In the genomic region with DNA sequence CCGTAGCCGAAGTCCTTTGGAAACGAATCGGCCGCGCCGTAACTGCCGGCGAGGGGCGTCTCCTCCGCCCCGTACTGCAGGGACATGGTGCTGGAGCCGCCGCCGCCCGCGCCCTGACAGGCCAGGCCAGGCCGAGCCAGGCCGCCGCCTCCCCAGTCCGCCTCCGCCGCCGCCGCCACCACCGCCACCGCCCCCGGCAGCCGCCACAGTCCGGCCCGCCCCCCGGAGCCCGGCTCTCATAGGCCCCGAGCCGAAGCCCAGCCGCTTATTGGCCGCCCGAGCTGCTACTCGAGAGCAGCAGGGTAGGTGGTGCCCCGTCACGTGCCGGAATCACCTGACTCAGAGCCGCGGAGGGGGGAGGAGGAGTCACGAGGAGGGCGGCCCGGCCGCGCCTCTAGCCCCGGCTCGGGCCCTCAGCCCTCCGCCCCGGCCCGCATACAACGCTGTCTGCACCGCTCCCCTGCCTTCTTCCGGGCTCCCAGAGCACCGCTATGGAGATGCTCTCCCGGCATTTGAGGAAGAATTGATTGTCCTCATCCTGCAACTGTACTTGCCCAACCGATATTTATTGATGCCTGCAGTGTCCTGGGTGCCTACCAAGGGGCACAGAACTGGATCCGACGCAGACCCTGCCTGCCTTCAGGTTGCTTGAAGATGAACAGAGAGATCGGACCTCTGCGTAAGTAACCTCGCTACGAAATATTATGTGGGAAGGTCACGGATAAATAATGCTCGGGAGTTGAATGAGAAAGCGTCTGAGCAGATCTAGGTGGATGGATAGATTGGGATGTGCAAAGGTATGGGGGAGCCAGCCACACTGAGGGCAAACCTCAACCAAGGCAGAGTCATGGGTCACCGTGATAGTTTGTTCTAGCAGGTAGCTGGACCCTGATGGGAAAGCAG, we compare ENCODE assay signal across 8 cellular contexts. TPM values are rescaled to one million over a fixed set of nuclear protein-coding genes. Genes with fewer than 3 reads are reported as not detected.
DNase-seq lines count a peak whose midpoint lies in the region; ATAC-seq and TF ChIP-seq lines count a peak whose summit lies in the region.

RRAGC (minus strand) TSS at position 212 of the 903 bp plus-strand sequence; CDS start at position 86, 126 bp downstream.

- peaks cover 12% of the 10 kb centered on the region for H3K4me1 Mint-ChIP-seq in activated T-helper 17 cell treated with anti-CD3 and anti-CD28 coated beads, Interleukin-2, amount 50 U/mL, for 72 hours
- peaks cover 29 to 88% (median 61%) of the 10 kb centered on the region in 7 donors for H3K4me1 Mint-ChIP-seq in naive thymus-derived CD4-positive, alpha-beta T cell
- peaks cover 47% of the 10 kb centered on the region for H3K4me1 Mint-ChIP-seq in stimulated activated memory B cell treated with anti-CD40 and anti-IgM and Interleukin-4, amounts not matched to agents 10 μg/mL and 1 μg/mL and 100 μg/mL, for 72 hours

- peak within 1 kb of the TSS; percentile 86 for H2AFZ ChIP-seq in fibroblast of lung (ENCODE audit: low read length)

- peak; percentile 93 for ATAC-seq in activated T-helper 17 cell treated with anti-CD3 and anti-CD28 coated beads, Interleukin-2, amount 50 U/mL, for 72 hours (replicated peaks)
- ATAC-seq in naive thymus-derived CD4-positive, alpha-beta T cell, result peak; percentile 99
- ATAC-seq in stimulated activated memory B cell treated with anti-CD40 and anti-IgM and Interleukin-4, amounts not matched to agents 10 μg/mL and 1 μg/mL and 100 μg/mL, for 72 hours, result peak; percentile 98

- H3K4me3 ChIP-seq in fibroblast of lung (replicated peaks in 1 of 4; ENCODE audit: control extremely low read depth in 1 of 4, insufficient read depth in 1 of 4, low read depth in 3 of 4, low read length in 4 of 4), result peak within 1 kb of the TSS; percentile 90 to 96 (median 95)
- H3K4me3 ChIP-seq in naive thymus-derived CD4-positive, alpha-beta T cell (ENCODE audit: low read length), result peak within 1 kb of the TSS; percentile 70

- intact Hi-C loops in naive thymus-derived CD4-positive, alpha-beta T cell (cut with micrococcal nuclease), result loop anchor here (1.0 to 10.0 kb wide), 14 partner anchors 13 to 1388 kb away; partner anchors contain the start of genes AKIRIN1 (in 2 of the 2), MYCBP (in 2 of the 2), NDUFS5 (in 2 of the 2) and CDCA8 (in 1 of the 2)

- H3K79me2 ChIP-seq in fibroblast of lung (ENCODE audit: control insufficient read depth, insufficient read depth, low read length), result peaks cover 44% of the 10 kb centered on the region

- H3K27me3 ChIP-seq in fibroblast of lung (ENCODE audit: control insufficient read depth, insufficient read depth, low read length), result no peaks in the 10 kb centered on the region
- no peaks in the 10 kb centered on the region for H3K27me3 ChIP-seq in naive thymus-derived CD4-positive, alpha-beta T cell (ENCODE audit: control insufficient read depth in 2 of 2, insufficient read depth in 2 of 2, low read length in 2 of 2)

- H3K36me3 Mint-ChIP-seq in activated T-helper 17 cell treated with anti-CD3 and anti-CD28 coated beads, Interleukin-2, amount 50 U/mL, for 72 hours (ENCODE audit: low read depth), result peaks cover 67% of the 10 kb centered on the region
- H3K36me3 Mint-ChIP-seq in naive thymus-derived CD4-positive, alpha-beta T cell, result peaks cover 6 to 22% (median 14%) of the 10 kb centered on the region in 5 donors
- peaks cover 21% of the 10 kb centered on the region for H3K36me3 Mint-ChIP-seq in stimulated activated memory B cell treated with anti-CD40 and anti-IgM and Interleukin-4, amounts not matched to agents 10 μg/mL and 1 μg/mL and 100 μg/mL, for 72 hours

- DNase-seq in EL (peak; percentile 99), H4 (ENCODE audit: low spot score) (peak; percentile 96), LoVo (ENCODE audit: low spot score) (peak; percentile 97), RWPE1 (ENCODE audit: low spot score) (peak; percentile 100), fibroblast of lung (ENCODE audit: low read depth in 2 of 2) (peak; percentile 98)
- DNase-seq in naive thymus-derived CD4-positive, alpha-beta T cell, result peak; percentile 92 to 98 (median 96)

- peak within 1 kb of the TSS; percentile 95 for H3K27ac ChIP-seq in RWPE1
- peak within 1 kb of the TSS; percentile 80 for H3K27ac ChIP-seq in fibroblast of lung (ENCODE audit: insufficient read depth, low read length)
- peak within 1 kb of the TSS; percentile 78 for H3K27ac ChIP-seq in naive thymus-derived CD4-positive, alpha-beta T cell (ENCODE audit: low read depth, low read length)

- POLR2A ChIA-PET in RWPE1 (lab: Yijun Ruan, JAX; ENCODE audit: low non-redundant PET), result interaction anchor here (0.6 kb wide), 1 partner anchor 106 kb away, joined by 3 read pairs; no protein-coding TSS in a partner anchor
- POLR2A ChIA-PET in naive thymus-derived CD4-positive, alpha-beta T cell (lab: Charles Lee), result interaction anchor here (1.0 to 4.2 kb wide), 5 partner anchors 12 to 167 kb away, joined by 3 to 30 read pairs (median 4); partner anchors contain the start of genes MYCBP and NDUFS5

- no peaks in the 10 kb centered on the region for H3K9me3 Mint-ChIP-seq in activated T-helper 17 cell treated with anti-CD3 and anti-CD28 coated beads, Interleukin-2, amount 50 U/mL, for 72 hours
- H3K9me3 Mint-ChIP-seq in naive thymus-derived CD4-positive, alpha-beta T cell, result no peaks in the 10 kb centered on the region
- H3K9me3 Mint-ChIP-seq in stimulated activated memory B cell treated with anti-CD40 and anti-IgM and Interleukin-4, amounts not matched to agents 10 μg/mL and 1 μg/mL and 100 μg/mL, for 72 hours, result no peaks in the 10 kb centered on the region

- TF ChIP-seq CTCF in RWPE1 (conservative IDR thresholded peaks at IDR 0.05; ENCODE audit: low read depth) (no peak), fibroblast of lung (conservative IDR thresholded peaks at IDR 0.05 in 1 of 2, IDR thresholded peaks at IDR 0.05 in 1 of 2; ENCODE audit: low read depth in 1 of 2, low read length in 2 of 2) (no peak)

- peak within 1 kb of the TSS; percentile 92 for H3K27ac Mint-ChIP-seq in activated T-helper 17 cell treated with anti-CD3 and anti-CD28 coated beads, Interleukin-2, amount 50 U/mL, for 72 hours
- peak within 1 kb of the TSS; percentile 76 to 98 (median 88) for H3K27ac Mint-ChIP-seq in naive thymus-derived CD4-positive, alpha-beta T cell
- peak within 1 kb of the TSS; percentile 76 for H3K27ac Mint-ChIP-seq in stimulated activated memory B cell treated with anti-CD40 and anti-IgM and Interleukin-4, amounts not matched to agents 10 μg/mL and 1 μg/mL and 100 μg/mL, for 72 hours

- peak within 1 kb of the TSS; percentile 78 for H3K9ac ChIP-seq in fibroblast of lung (ENCODE audit: insufficient read depth, low read length)

- H3K36me3 ChIP-seq in fibroblast of lung (ENCODE audit: control insufficient read depth, insufficient read depth, low read length), result peaks cover 2% of the 10 kb centered on the region
- H3K36me3 ChIP-seq in naive thymus-derived CD4-positive, alpha-beta T cell (ENCODE audit: control insufficient read depth in 2 of 3, insufficient read depth in 3 of 3, low read length in 3 of 3), result peaks cover 0 to 24% (median 0%) of the 10 kb centered on the region in 3 experiments

- H3K27me3 Mint-ChIP-seq in activated T-helper 17 cell treated with anti-CD3 and anti-CD28 coated beads, Interleukin-2, amount 50 U/mL, for 72 hours, result no peaks in the 10 kb centered on the region
- no peaks in the 10 kb centered on the region for H3K27me3 Mint-ChIP-seq in naive thymus-derived CD4-positive, alpha-beta T cell
- no peaks in the 10 kb centered on the region for H3K27me3 Mint-ChIP-seq in stimulated activated memory B cell treated with anti-CD40 and anti-IgM and Interleukin-4, amounts not matched to agents 10 μg/mL and 1 μg/mL and 100 μg/mL, for 72 hours

- H3K9me3 ChIP-seq in fibroblast of lung (ENCODE audit: control insufficient read depth, insufficient read depth, low read depth, low read length), result no peaks in the 10 kb centered on the region
- H3K9me3 ChIP-seq in naive thymus-derived CD4-positive, alpha-beta T cell (ENCODE audit: control insufficient read depth in 2 of 3, low read length in 3 of 3), result no peaks in the 10 kb centered on the region

- no peaks in the 10 kb centered on the region for H4K20me1 ChIP-seq in fibroblast of lung (ENCODE audit: control insufficient read depth, extremely low read depth, insufficient read depth, low read length)

- peak within 1 kb of the TSS; percentile 86 for H3K4me3 Mint-ChIP-seq in activated T-helper 17 cell treated with anti-CD3 and anti-CD28 coated beads, Interleukin-2, amount 50 U/mL, for 72 hours
- peak within 1 kb of the TSS; percentile 92 to 99 (median 96) for H3K4me3 Mint-ChIP-seq in naive thymus-derived CD4-positive, alpha-beta T cell
- peak within 1 kb of the TSS; percentile 90 for H3K4me3 Mint-ChIP-seq in stimulated activated memory B cell treated with anti-CD40 and anti-IgM and Interleukin-4, amounts not matched to agents 10 μg/mL and 1 μg/mL and 100 μg/mL, for 72 hours

- H3K4me2 ChIP-seq in fibroblast of lung (ENCODE audit: extremely low read depth, insufficient read depth, low read length), result peak within 1 kb of the TSS; percentile 77

- peaks cover 2% of the 10 kb centered on the region for H3K4me1 ChIP-seq in fibroblast of lung (ENCODE audit: control insufficient read depth, extremely low read depth, insufficient read depth, low read length)
- H3K4me1 ChIP-seq in naive thymus-derived CD4-positive, alpha-beta T cell (ENCODE audit: control insufficient read depth in 2 of 2, insufficient read depth in 2 of 2, low read length in 2 of 2), result peaks cover 20 to 22% of the 10 kb centered on the region in 2 donors

- CTCF ChIA-PET in RWPE1 (lab: Yijun Ruan, JAX), result no interaction called here
- CTCF ChIA-PET in naive thymus-derived CD4-positive, alpha-beta T cell (lab: Charles Lee), result interaction anchor here (1.2 kb wide), 1 partner anchor 233 kb away, joined by 3 read pairs; no protein-coding TSS in a partner anchor

RNA-seq across cellular contexts. Expression of gene RRAGC, which starts in this region (rescaled TPM):
- 13.0 and 17.3 TPM in 2 replicates for total RNA-seq in H4 (2014; rRNA removed; shearing (Covaris generic))
- total RNA-seq in activated T-helper 17 cell treated with anti-CD3 and anti-CD28 coated beads, Interleukin-2, amount 50 U/mL, for 72 hours, result 10 to 100 TPM; 16.6 to 28.5 TPM
- total RNA-seq in fibroblast of lung, result 21.1 and 27.4 TPM in 2 replicates
- polyA plus RNA-seq in fibroblast of lung, result 47.2 and 53.4 TPM in 2 replicates
- polyA plus RNA-seq in fibroblast of lung (2012), result 50.9 and 56.4 TPM in 2 replicates
- 10.6 and 12.4 TPM in 2 replicates for polyA minus RNA-seq in fibroblast of lung (ENCODE audit: low replicate concordance)
- 10 to 100 TPM; 14.5 to 24.4 (median 16.8) TPM for total RNA-seq in naive thymus-derived CD4-positive, alpha-beta T cell
- polyA plus RNA-seq in naive thymus-derived CD4-positive, alpha-beta T cell, result 1 to 10 TPM; 6.6 to 6.9 TPM

Comparison
In these comparisons a context has a peak if more than half of its experiments do, and no peak if none do; other contexts are left out.
1. Peak in every context shown above with its lines: DNase-seq, ATAC-seq, H3K4me3 ChIP-seq and H3K27ac ChIP-seq.